1 cellular context compared by ENCODE assay signal in genomic region chr3:88112329-88112728, GRCh38.
TF ChIP-seq lines count a peak whose summit lies in the region.

No MANE protein-coding gene starts in this region.

TF ChIP-seq in GM12878, 131 proteins besides CTCF, POLR2A, EP300 and RAD21:
- TF ChIP-seq JUND (IDR thresholded peaks at IDR 0.05; ENCODE audit: low read depth, low read length) (no peak), PAX8 (IDR thresholded peaks at IDR 0.05) (no peak), ATF7 (IDR thresholded peaks at IDR 0.05; ENCODE audit: low read depth) (no peak), ETV6 (conservative IDR thresholded peaks at IDR 0.05 in 1 of 2, IDR thresholded peaks at IDR 0.05 in 1 of 2; ENCODE audit: borderline replicate concordance in 1 of 2, low read depth in 1 of 2) (no peak), RCOR1 (conservative IDR thresholded peaks at IDR 0.05; ENCODE audit: low read depth, low read length) (no peak), TCF7 (IDR thresholded peaks at IDR 0.05; ENCODE audit: borderline replicate concordance) (no peak), SREBF2 (IDR thresholded peaks at IDR 0.05; ENCODE audit: low read length) (no peak), SMARCA5 (IDR thresholded peaks at IDR 0.05) (no peak), CBFB (IDR thresholded peaks at IDR 0.05; ENCODE audit: low read depth) (no peak), BCL3 (IDR thresholded peaks at IDR 0.05; ENCODE audit: borderline replicate concordance, insufficient read depth, low read depth, low read length, poor library complexity, severe bottlenecking) (no peak)
- TF ChIP-seq, protein P1, sequence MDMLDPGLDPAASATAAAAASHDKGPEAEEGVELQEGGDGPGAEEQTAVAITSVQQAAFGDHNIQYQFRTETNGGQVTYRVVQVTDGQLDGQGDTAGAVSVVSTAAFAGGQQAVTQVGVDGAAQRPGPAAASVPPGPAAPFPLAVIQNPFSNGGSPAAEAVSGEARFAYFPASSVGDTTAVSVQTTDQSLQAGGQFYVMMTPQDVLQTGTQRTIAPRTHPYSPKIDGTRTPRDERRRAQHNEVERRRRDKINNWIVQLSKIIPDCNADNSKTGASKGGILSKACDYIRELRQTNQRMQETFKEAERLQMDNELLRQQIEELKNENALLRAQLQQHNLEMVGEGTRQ (IDR thresholded peaks at IDR 0.05; ENCODE audit: borderline replicate concordance, low read depth, low read length), result no peak
- TF ChIP-seq, protein P2, sequence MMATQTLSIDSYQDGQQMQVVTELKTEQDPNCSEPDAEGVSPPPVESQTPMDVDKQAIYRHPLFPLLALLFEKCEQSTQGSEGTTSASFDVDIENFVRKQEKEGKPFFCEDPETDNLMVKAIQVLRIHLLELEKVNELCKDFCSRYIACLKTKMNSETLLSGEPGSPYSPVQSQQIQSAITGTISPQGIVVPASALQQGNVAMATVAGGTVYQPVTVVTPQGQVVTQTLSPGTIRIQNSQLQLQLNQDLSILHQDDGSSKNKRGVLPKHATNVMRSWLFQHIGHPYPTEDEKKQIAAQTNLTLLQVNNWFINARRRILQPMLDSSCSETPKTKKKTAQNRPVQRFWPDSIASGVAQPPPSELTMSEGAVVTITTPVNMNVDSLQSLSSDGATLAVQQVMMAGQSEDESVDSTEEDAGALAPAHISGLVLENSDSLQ (IDR thresholded peaks at IDR 0.05), result no peak
